Comparison of ENCODE assay signal across 1 cellular context in genomic region chr9:127776195-127776918, GRCh38.
TF ChIP-seq lines count a peak whose summit lies in the region.

No MANE protein-coding gene starts in this region.

TF ChIP-seq in H1, 55 proteins besides CTCF, POLR2A, EP300 and RAD21:
- no peak for TF ChIP-seq CBX8 (IDR thresholded peaks at IDR 0.05; ENCODE audit: borderline replicate concordance, low read depth, low read length)
- TF ChIP-seq MAX (IDR thresholded peaks at IDR 0.05): peak; percentile 16; the same call in 1 of the 2 replicates
- TF ChIP-seq JUND (IDR thresholded peaks at IDR 0.05; ENCODE audit: low read length): peak; percentile 98
- peak; percentile 92 for TF ChIP-seq CHD1 (IDR thresholded peaks at IDR 0.05; ENCODE audit: low read depth, low read length)
TF ChIP-seq in H1: peak in this region for 3.
